Comparison of ENCODE assay signal across 8 cellular contexts in genomic region chr11:78715639-78716311, GRCh38.
DNase-seq lines count a peak whose midpoint lies in the region; ATAC-seq and TF ChIP-seq lines count a peak whose summit lies in the region.

No MANE protein-coding gene starts in this region.

- no peaks in the 10 kb centered on the region for H3K9me3 ChIP-seq in SK-N-SH

- H3K9me2 ChIP-seq in SK-N-SH, result no peaks in the 10 kb centered on the region

- no peaks in the 10 kb centered on the region for H4K20me1 ChIP-seq in SK-N-SH (ENCODE audit: insufficient read depth)

- POLR2A ChIA-PET in SK-N-SH (lab: Yijun Ruan, JAX), result no interaction called here

- H3K27me3 ChIP-seq in SK-N-SH (ENCODE audit: insufficient read depth), result no peaks in the 10 kb centered on the region

- peak overlapping the region in 1 of 2 experiments; percentile 63; a peak in 2 of 4 replicates for H3K27ac ChIP-seq in SK-N-SH (ENCODE audit: low read depth in 2 of 2, low read length in 1 of 2)

- H3K36me3 ChIP-seq in SK-N-SH (replicated peaks in 1 of 2; ENCODE audit: control insufficient read depth in 1 of 2, insufficient read depth in 2 of 2, low read length in 1 of 2), result peaks cover 0 to 19% of the 10 kb centered on the region in 2 experiments

- H3K4me3 ChIP-seq in NB4 (ENCODE audit: low read depth, low read length) (no peak overlapping the region), SK-N-SH (ENCODE audit: low read depth in 2 of 2, low read length in 1 of 2) (peak overlapping the region in 1 of 2 experiments; percentile 40; a peak in 1 of 4 replicates)

- peak; percentile 64 for ATAC-seq in GM21360 (IDR thresholded peaks at IDR 0.05; ENCODE audit: unreplicated experiment)
- ATAC-seq in HG03135 (IDR thresholded peaks at IDR 0.05; ENCODE audit: unreplicated experiment), result no peak

- TF ChIP-seq EP300 in SK-N-SH (IDR thresholded peaks at IDR 0.05; ENCODE audit: borderline replicate concordance in 1 of 2, low read depth in 1 of 2, low read length in 1 of 2), result 0 out of 4 replicates have a peak, but pooled peaks of 1 of the 2 experiments have one; percentile 1

- peak; percentile 70 for TF ChIP-seq RAD21 in SK-N-SH (IDR thresholded peaks at IDR 0.05; ENCODE audit: low read length)

- CTCF ChIA-PET in SK-N-SH (lab: Yijun Ruan, JAX), result interaction anchor here (0.5 to 6.3 kb wide), 30 partner anchors 9 to 829 kb away, joined by 3 to 77 read pairs (median 4); no protein-coding TSS in a partner anchor

- WGBS in SK-N-SH (ENCODE audit: low lambda C conversion rate), result 35% methylated on average over 8 of the region's 8 CpGs

- H3K79me2 ChIP-seq in SK-N-SH (ENCODE audit: insufficient read depth), result no peaks in the 10 kb centered on the region

- in situ Hi-C loops in Caki2 (cut with HindIII; ENCODE audit: low pct_unique_long_range_greater_than_20kb, low sequenced_read_pairs), result no loop called here

- no peak for TF ChIP-seq POLR2A in NB4 (IDR thresholded peaks at IDR 0.05; ENCODE audit: extremely low read depth, insufficient read length)

- TF ChIP-seq CTCF in NB4 (IDR thresholded peaks at IDR 0.05; ENCODE audit: low read depth, low read length) (peak; percentile 87), SK-N-SH (IDR thresholded peaks at IDR 0.05) (peak; percentile 79)

- no peak overlapping the region for H3K4me2 ChIP-seq in SK-N-SH

- no peaks in the 10 kb centered on the region for H3F3A ChIP-seq in SK-N-SH (replicated peaks; ENCODE audit: insufficient read depth)

- H3K9ac ChIP-seq in SK-N-SH, result no peak overlapping the region

- DNase-seq in Caki2 (ENCODE audit: low read depth) (peak; percentile 68), NB4 (ENCODE audit: low read depth) (peak; percentile 56), SK-N-SH (peak; percentile 72), dermis blood vessel endothelial cell (peak; percentile 54), mucosa of gallbladder (ENCODE audit: low spot score) (peak; percentile 33), ureter (ENCODE audit: low spot score) (peak; percentile 46)

- peaks cover 0 to 23% of the 10 kb centered on the region in 2 experiments; a peak in 3 of 4 replicates for H3K4me1 ChIP-seq in SK-N-SH (ENCODE audit: control insufficient read depth in 1 of 2, insufficient read depth in 2 of 2, low read depth in 1 of 2, low read length in 1 of 2)

- H2AFZ ChIP-seq in SK-N-SH (ENCODE audit: low read depth), result no peak overlapping the region

TF ChIP-seq in SK-N-SH, 30 proteins besides CTCF, POLR2A, EP300 and RAD21:
- TF ChIP-seq CHD2 (IDR thresholded peaks at IDR 0.05; ENCODE audit: low read length, partially characterized antibody) (peak; percentile 43), SMC3 (IDR thresholded peaks at IDR 0.05; ENCODE audit: low read depth, low read length) (peak; percentile 52), FOSL2 (IDR thresholded peaks at IDR 0.05; ENCODE audit: borderline replicate concordance, low read depth) (peak; percentile 57), RXRA (IDR thresholded peaks at IDR 0.05; ENCODE audit: borderline replicate concordance, low read depth) (no peak), NFIC (IDR thresholded peaks at IDR 0.05; ENCODE audit: borderline replicate concordance) (no peak), TEAD4 (IDR thresholded peaks at IDR 0.05; ENCODE audit: borderline replicate concordance, insufficient read depth) (0 out of 2 replicates have a peak, but pooled peaks have one; percentile 29), TCF12 (IDR thresholded peaks at IDR 0.05) (peak; percentile 46; the same call in 1 of the 2 replicates), RCOR1 (IDR thresholded peaks at IDR 0.05; ENCODE audit: low read length) (no peak), FOXJ3 (CRISPR knock-in tag; IDR thresholded peaks at IDR 0.05) (no peak), ZBTB33 (IDR thresholded peaks at IDR 0.05; ENCODE audit: borderline replicate concordance, low read depth) (no peak), JUND (IDR thresholded peaks at IDR 0.05) (peak; percentile 73), GATA2 (CRISPR knock-in tag; IDR thresholded peaks at IDR 0.05) (peak; percentile 99)
